ENCODE assay signal across 8 cellular contexts in genomic region chr10:930415-931325, GRCh38.
DNase-seq lines count a peak whose midpoint lies in the region; ATAC-seq and TF ChIP-seq lines count a peak whose summit lies in the region.

No MANE protein-coding gene starts in this region.

- ATAC-seq in HG03135 (IDR thresholded peaks at IDR 0.05; ENCODE audit: unreplicated experiment) (peak; percentile 6), HG03095 (IDR thresholded peaks at IDR 0.05; ENCODE audit: unreplicated experiment) (no peak), GM21529 (IDR thresholded peaks at IDR 0.05; ENCODE audit: unreplicated experiment) (no peak)

- H3K4me2 ChIP-seq in SU-DHL-6 (ENCODE audit: low read depth, low read length, poor library complexity, severe bottlenecking), result peak overlapping the region; percentile 99

- H3K9me2 ChIP-seq in SU-DHL-6 (replicated peaks; ENCODE audit: insufficient read depth, low read length), result no peaks in the 10 kb centered on the region

- peaks cover 6% of the 10 kb centered on the region; the same call in 1 of the 2 replicates for H3K36me3 ChIP-seq in SU-DHL-6 (ENCODE audit: low read length)

- peak overlapping the region; percentile 84 for H3K27ac ChIP-seq in SU-DHL-6 (ENCODE audit: low read depth, low read length)

- no peak overlapping the region for H2AFZ ChIP-seq in SU-DHL-6 (ENCODE audit: low read depth, low read length, severe bottlenecking)

- H3K4me3 ChIP-seq in SU-DHL-6 (ENCODE audit: insufficient read depth, low read length, poor library complexity, severe bottlenecking) (peak overlapping the region; percentile 92), cardiac fibroblast (replicated peaks in 1 of 2; ENCODE audit: low read depth in 2 of 2, low read length in 2 of 2) (peak overlapping the region; percentile 75 to 84)

- H3K9me3 ChIP-seq in SU-DHL-6 (ENCODE audit: insufficient read depth, low read length), result no peaks in the 10 kb centered on the region

- H3F3A ChIP-seq in SU-DHL-6 (ENCODE audit: insufficient read depth), result peaks cover 5% of the 10 kb centered on the region; the same call in 1 of the 2 replicates

- peaks cover 46% of the 10 kb centered on the region for H4K20me1 ChIP-seq in SU-DHL-6 (ENCODE audit: low read depth, low read length)

- H3K79me2 ChIP-seq in SU-DHL-6 (ENCODE audit: insufficient read depth, low read length), result peaks cover 54% of the 10 kb centered on the region

- no peaks in the 10 kb centered on the region for H3K27me3 ChIP-seq in SU-DHL-6 (ENCODE audit: low read length)

- H3K9ac ChIP-seq in SU-DHL-6 (ENCODE audit: low read length), result peak overlapping the region; percentile 93

- peak; percentile 68 for DNase-seq in EH (ENCODE audit: low read depth)
- DNase-seq in cardiac fibroblast (ENCODE audit: low read depth in 2 of 2), result peak; percentile 24 to 37
- DNase-seq in kidney glomerular epithelial cell (lab: John Stamatoyannopoulos, UW), result peak; percentile 66
- DNase-seq in stimulated activated CD4-positive, alpha-beta T cell treated with anti-CD3 and anti-CD28 coated beads, Interleukin-4, amount 100 ng/mL, for 24 hours, result peak; percentile 26

- TF ChIP-seq CTCF in SU-DHL-6 (IDR thresholded peaks at IDR 0.05; ENCODE audit: insufficient read depth, low read length, poor library complexity, severe bottlenecking) (no peak), cardiac fibroblast (IDR thresholded peaks at IDR 0.05; ENCODE audit: low read depth, low read length) (no peak)
